In the genomic region with DNA sequence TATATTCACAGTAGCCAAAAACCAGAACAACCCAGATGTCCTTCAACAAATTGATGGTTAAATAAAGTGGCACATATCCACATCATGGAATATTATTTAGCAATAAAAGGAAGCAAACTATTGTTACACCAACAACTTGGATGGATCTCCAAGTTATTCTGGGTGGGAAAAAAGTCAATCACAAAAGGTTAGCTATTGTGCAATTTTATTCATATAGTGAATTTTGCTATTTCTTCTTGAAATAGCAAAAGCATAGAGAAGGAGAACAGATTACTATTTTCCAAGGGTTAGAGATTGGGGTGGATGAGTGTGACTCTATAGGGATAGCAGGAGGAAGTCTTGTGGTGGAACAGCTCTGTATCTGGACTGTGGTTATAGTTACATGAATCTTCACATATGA, we compare ENCODE assay signal across 2 cellular contexts.
A peak's percentile ranks its signal among the peaks of the same experiment; 100 is the strongest.
TF ChIP-seq lines count a peak whose summit lies in the region.

No MANE protein-coding gene starts in this region.

TF ChIP-seq in IMR-90, 13 proteins besides CTCF, POLR2A, EP300 and RAD21:
- TF ChIP-seq, protein P1, sequence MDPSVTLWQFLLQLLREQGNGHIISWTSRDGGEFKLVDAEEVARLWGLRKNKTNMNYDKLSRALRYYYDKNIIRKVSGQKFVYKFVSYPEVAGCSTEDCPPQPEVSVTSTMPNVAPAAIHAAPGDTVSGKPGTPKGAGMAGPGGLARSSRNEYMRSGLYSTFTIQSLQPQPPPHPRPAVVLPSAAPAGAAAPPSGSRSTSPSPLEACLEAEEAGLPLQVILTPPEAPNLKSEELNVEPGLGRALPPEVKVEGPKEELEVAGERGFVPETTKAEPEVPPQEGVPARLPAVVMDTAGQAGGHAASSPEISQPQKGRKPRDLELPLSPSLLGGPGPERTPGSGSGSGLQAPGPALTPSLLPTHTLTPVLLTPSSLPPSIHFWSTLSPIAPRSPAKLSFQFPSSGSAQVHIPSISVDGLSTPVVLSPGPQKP (IDR thresholded peaks at IDR 0.05; ENCODE audit: borderline replicate concordance, low read depth, low read length): no peak
- TF ChIP-seq CEBPB (IDR thresholded peaks at IDR 0.05; ENCODE audit: low read depth, low read length): peak; percentile 48; the same call in 1 of the 2 replicates

TF ChIP-seq in K562, 482 proteins besides CTCF, POLR2A, EP300 and RAD21:
- TF ChIP-seq CEBPG (CRISPR knock-in tag; IDR thresholded peaks at IDR 0.05) (no peak), CEBPG (tag; conservative IDR thresholded peaks at IDR 0.05 in 1 of 2, IDR thresholded peaks at IDR 0.05 in 1 of 2) (peak in 1 of 2 experiments; percentile 58; a peak in 1 of 4 replicates), SETDB1 (IDR thresholded peaks at IDR 0.05; ENCODE audit: low read length) (no peak), POLR2G (IDR thresholded peaks at IDR 0.05; ENCODE audit: low read depth, low read length) (no peak), HDGF (IDR thresholded peaks at IDR 0.05) (no peak), CEBPB (tag; IDR thresholded peaks at IDR 0.05) (peak; percentile 42)
